ENCODE assay signal across 15 cellular contexts in the genomic region with DNA sequence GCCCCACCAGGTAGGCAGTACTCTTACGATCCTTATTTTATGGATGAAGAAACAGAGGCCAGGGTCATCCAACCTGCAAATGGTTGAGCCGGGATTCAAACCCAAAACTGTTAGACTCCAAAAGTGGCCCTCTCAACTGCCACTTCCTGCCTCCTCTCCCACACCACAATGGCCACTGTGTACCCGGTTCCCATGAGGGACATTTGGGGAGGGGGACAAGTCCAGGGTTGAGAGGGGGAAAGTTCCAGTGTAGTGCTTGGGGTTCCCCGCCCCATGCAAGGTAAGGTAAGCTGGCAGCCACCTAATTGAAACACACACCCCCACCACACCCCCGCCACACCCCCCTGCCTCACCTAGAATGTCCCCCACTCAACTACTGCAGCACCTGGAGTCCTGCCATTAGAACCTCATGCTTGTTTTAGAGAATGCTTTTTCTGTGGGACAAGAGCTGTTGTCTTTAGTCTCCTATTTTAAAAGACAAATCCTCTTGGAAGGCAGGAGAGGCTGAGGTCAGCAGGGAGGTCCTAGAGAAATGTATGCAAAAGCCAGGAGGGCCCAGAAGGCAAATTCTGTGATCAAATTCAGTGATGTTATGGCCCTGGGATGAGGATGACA.
DNase-seq lines count a peak whose midpoint lies in the region; ATAC-seq, FAIRE-seq and TF ChIP-seq lines count a peak whose summit lies in the region.
"Had no signal": no experiment of that assay in that cellular context is flagged by ENCODE, and none has a peak within 500 bp of the region (broad histone marks: within the 10 kb centered on the region; RNA-seq: fewer than 3 reads in every experiment).

No MANE protein-coding gene starts in this region.

- no peaks in the 10 kb centered on the region for H4K20me1 ChIP-seq in osteoblast (ENCODE audit: insufficient read depth, low read length)

- no peak for DNase-seq in RWPE1 (ENCODE audit: low spot score)
- DNase-seq in esophagus muscularis mucosa (ENCODE audit: extremely low spot score), result no peak
- DNase-seq in osteoblast (ENCODE audit: insufficient read length, low spot score, missing footprints), result peak; percentile 61
- no peak for DNase-seq in transverse colon
- no peak for DNase-seq in HTR-8/SVneo (ENCODE audit: insufficient read length, low spot score)
- DNase-seq in WTC11 (ENCODE audit: low spot score), result no peak
- DNase-seq: activated CD4-positive, alpha-beta T cell treated with anti-CD3 and anti-CD28 coated beads for 48 hours; activated CD8-positive, alpha-beta memory T cell treated with anti-CD3 and anti-CD28 coated beads, Interleukin-2, amount 50 U/mL, for 48 hours; activated naive CD4-positive, alpha-beta T cell treated with anti-CD3 and anti-CD28 coated beads, Interleukin-2, amount 10 ng/mL, durations not matched to agents 7 days and 5 days; effector CD8-positive, alpha-beta T cell; SJCRH30; T-helper 9 cell had no signal

- WGBS in esophagus muscularis mucosa, result 96% methylated on average over 5 of the region's 5 CpGs
- WGBS in transverse colon (ENCODE audit: low coverage in 1 of 2), 2 donors, result 95% methylated on average over 5 of the region's 5 CpGs; no CpG with 5 or more reads in 1 of the 2 donors

- no peak overlapping the region for H3K4me3 Mint-ChIP-seq in WTC11
- H3K4me3 Mint-ChIP-seq: activated naive CD4-positive, alpha-beta T cell treated with anti-CD3 and anti-CD28 coated beads, Interleukin-2, amount 10 ng/mL, durations not matched to agents 7 days and 5 days had no signal

- no peaks in the 10 kb centered on the region for H3K79me2 ChIP-seq in osteoblast (ENCODE audit: insufficient read depth, low read length)

- H3K27ac ChIP-seq in RWPE1 (peak overlapping the region; percentile 100), esophagus muscularis mucosa (replicated peaks in 1 of 4) (peak overlapping the region; percentile 88 to 95 (median 91)), osteoblast (ENCODE audit: low read depth, low read length) (peak overlapping the region; percentile 26), transverse colon (peak overlapping the region; percentile 81 to 89 (median 84))

- no peak overlapping the region for H3K27ac Mint-ChIP-seq in WTC11
- H3K27ac Mint-ChIP-seq: activated naive CD4-positive, alpha-beta T cell treated with anti-CD3 and anti-CD28 coated beads, Interleukin-2, amount 10 ng/mL, durations not matched to agents 7 days and 5 days had no signal

- H3K4me1 ChIP-seq in esophagus muscularis mucosa (peaks cover 49 to 66% (median 61%) of the 10 kb centered on the region in 4 donors), osteoblast (ENCODE audit: insufficient read depth, low read length) (peaks cover 54% of the 10 kb centered on the region), transverse colon (peaks cover 37 to 52% (median 45%) of the 10 kb centered on the region in 4 donors)

- H3K4me3 ChIP-seq in esophagus muscularis mucosa, result no peak overlapping the region
- H3K4me3 ChIP-seq in osteoblast (ENCODE audit: insufficient read depth, low read length), result no peak overlapping the region
- no peak overlapping the region for H3K4me3 ChIP-seq in transverse colon
- H3K4me3 ChIP-seq: SJCRH30 had no signal

- no peak for ATAC-seq in HG03432 (IDR thresholded peaks at IDR 0.05; ENCODE audit: unreplicated experiment)
- ATAC-seq in WTC11, result no peak

- no peak overlapping the region for H3K4me2 ChIP-seq in osteoblast (ENCODE audit: insufficient read depth, low read length)

- no peak for TF ChIP-seq EP300 in esophagus muscularis mucosa (IDR thresholded peaks at IDR 0.05)
- no peak for TF ChIP-seq EP300 in transverse colon (IDR thresholded peaks at IDR 0.05; ENCODE audit: low read depth)

- H3K4me1 Mint-ChIP-seq in WTC11, result peaks cover 36% of the 10 kb centered on the region

- CTCF ChIA-PET in RWPE1 (lab: Yijun Ruan, JAX), result interaction anchor here (0.7 to 1.3 kb wide), 2 partner anchors 46 to 106 kb away, joined by 5 to 6 read pairs; no protein-coding TSS in a partner anchor
- CTCF ChIA-PET in WTC11 (lab: Charles Lee), result interaction anchor here (0.6 kb wide), 2 partner anchors 57 to 620 kb away, joined by 3 to 4 read pairs; no protein-coding TSS in a partner anchor

- FAIRE-seq in HTR-8/SVneo (lab: Jason Lieb, UNC), result no peak
- FAIRE-seq: bronchial epithelial cell had no signal

- no peaks in the 10 kb centered on the region for H3K36me3 ChIP-seq in esophagus muscularis mucosa
- no peaks in the 10 kb centered on the region for H3K36me3 ChIP-seq in osteoblast (ENCODE audit: insufficient read depth, low read length)
- H3K36me3 ChIP-seq in transverse colon, result no peaks in the 10 kb centered on the region
- H3K36me3 ChIP-seq: BE2C, SJCRH30 had no signal

- H2AFZ ChIP-seq in osteoblast (ENCODE audit: low read length), result no peak overlapping the region

- in situ Hi-C loops in transverse colon (cut with MboI; ENCODE audit: low pct_ligation_motif_present in 1 of 4, low pct_unique_long_range_greater_than_20kb in 1 of 4, low sequenced_read_pairs in 3 of 4), result no loop called here

- POLR2A ChIA-PET in RWPE1 (lab: Yijun Ruan, JAX; ENCODE audit: low non-redundant PET) (interaction anchor here (0.5 to 0.6 kb wide), 2 partner anchors 24 to 108 kb away, joined by 4 read pairs; no protein-coding TSS in a partner anchor), WTC11 (lab: Charles Lee) (no interaction called here)

- H3K9me3 Mint-ChIP-seq in WTC11, result no peaks in the 10 kb centered on the region
- H3K9me3 Mint-ChIP-seq: activated naive CD4-positive, alpha-beta T cell treated with anti-CD3 and anti-CD28 coated beads, Interleukin-2, amount 10 ng/mL, durations not matched to agents 7 days and 5 days had no signal

- intact Hi-C loops in esophagus muscularis mucosa (cut with DNase I) (no loop called here), transverse colon (cut with DNase I; ENCODE audit: low total_unique reads) (no loop called here)

- H3K9me3 ChIP-seq in esophagus muscularis mucosa, result no peaks in the 10 kb centered on the region
- no peaks in the 10 kb centered on the region for H3K9me3 ChIP-seq in osteoblast (ENCODE audit: low read depth, low read length)
- H3K9me3 ChIP-seq in transverse colon, result no peaks in the 10 kb centered on the region
- H3K9me3 ChIP-seq: BE2C, SJCRH30 had no signal

- no peak for TF ChIP-seq CTCF in RWPE1 (conservative IDR thresholded peaks at IDR 0.05; ENCODE audit: low read depth)
- no peak for TF ChIP-seq CTCF in esophagus muscularis mucosa (IDR thresholded peaks at IDR 0.05)
- no peak for TF ChIP-seq CTCF in osteoblast (IDR thresholded peaks at IDR 0.05; ENCODE audit: extremely low read depth, low read depth, low read length)
- TF ChIP-seq CTCF in transverse colon (IDR thresholded peaks at IDR 0.05), result no peak
- TF ChIP-seq CTCF in WTC11 (IDR thresholded peaks at IDR 0.05), result no peak

- H3K27me3 ChIP-seq in esophagus muscularis mucosa, result no peaks in the 10 kb centered on the region
- no peaks in the 10 kb centered on the region for H3K27me3 ChIP-seq in osteoblast (ENCODE audit: insufficient read depth, low read length)
- no peaks in the 10 kb centered on the region for H3K27me3 ChIP-seq in transverse colon
- H3K27me3 ChIP-seq: BE2C, SJCRH30 had no signal

- H3K36me3 Mint-ChIP-seq in WTC11, result no peaks in the 10 kb centered on the region
- H3K36me3 Mint-ChIP-seq: activated naive CD4-positive, alpha-beta T cell treated with anti-CD3 and anti-CD28 coated beads, Interleukin-2, amount 10 ng/mL, durations not matched to agents 7 days and 5 days had no signal

- no peaks in the 10 kb centered on the region for H3K27me3 Mint-ChIP-seq in WTC11 (ENCODE audit: low read depth)

- TF ChIP-seq POLR2A in esophagus muscularis mucosa (IDR thresholded peaks at IDR 0.05; ENCODE audit: low read depth) (no peak), transverse colon (IDR thresholded peaks at IDR 0.05) (no peak)

TF ChIP-seq in WTC11, 78 proteins besides CTCF, POLR2A, EP300 and RAD21 (continues in another document):
- no peak for TF ChIP-seq NR1H2 (CRISPR knock-in tag; IDR thresholded peaks at IDR 0.05)
- TF ChIP-seq ZNF671 (CRISPR knock-in tag; IDR thresholded peaks at IDR 0.05), result no peak
- TF ChIP-seq ZNF423 (CRISPR knock-in tag; IDR thresholded peaks at IDR 0.05), result no peak
- TF ChIP-seq SOX15 (CRISPR knock-in tag; IDR thresholded peaks at IDR 0.05), result no peak
- TF ChIP-seq, protein P1, sequence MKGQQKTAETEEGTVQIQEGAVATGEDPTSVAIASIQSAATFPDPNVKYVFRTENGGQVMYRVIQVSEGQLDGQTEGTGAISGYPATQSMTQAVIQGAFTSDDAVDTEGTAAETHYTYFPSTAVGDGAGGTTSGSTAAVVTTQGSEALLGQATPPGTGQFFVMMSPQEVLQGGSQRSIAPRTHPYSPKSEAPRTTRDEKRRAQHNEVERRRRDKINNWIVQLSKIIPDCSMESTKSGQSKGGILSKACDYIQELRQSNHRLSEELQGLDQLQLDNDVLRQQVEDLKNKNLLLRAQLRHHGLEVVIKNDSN (CRISPR knock-in tag; IDR thresholded peaks at IDR 0.05), result no peak
- TF ChIP-seq RORB (CRISPR knock-in tag; IDR thresholded peaks at IDR 0.05), result no peak
- TF ChIP-seq, protein P2, sequence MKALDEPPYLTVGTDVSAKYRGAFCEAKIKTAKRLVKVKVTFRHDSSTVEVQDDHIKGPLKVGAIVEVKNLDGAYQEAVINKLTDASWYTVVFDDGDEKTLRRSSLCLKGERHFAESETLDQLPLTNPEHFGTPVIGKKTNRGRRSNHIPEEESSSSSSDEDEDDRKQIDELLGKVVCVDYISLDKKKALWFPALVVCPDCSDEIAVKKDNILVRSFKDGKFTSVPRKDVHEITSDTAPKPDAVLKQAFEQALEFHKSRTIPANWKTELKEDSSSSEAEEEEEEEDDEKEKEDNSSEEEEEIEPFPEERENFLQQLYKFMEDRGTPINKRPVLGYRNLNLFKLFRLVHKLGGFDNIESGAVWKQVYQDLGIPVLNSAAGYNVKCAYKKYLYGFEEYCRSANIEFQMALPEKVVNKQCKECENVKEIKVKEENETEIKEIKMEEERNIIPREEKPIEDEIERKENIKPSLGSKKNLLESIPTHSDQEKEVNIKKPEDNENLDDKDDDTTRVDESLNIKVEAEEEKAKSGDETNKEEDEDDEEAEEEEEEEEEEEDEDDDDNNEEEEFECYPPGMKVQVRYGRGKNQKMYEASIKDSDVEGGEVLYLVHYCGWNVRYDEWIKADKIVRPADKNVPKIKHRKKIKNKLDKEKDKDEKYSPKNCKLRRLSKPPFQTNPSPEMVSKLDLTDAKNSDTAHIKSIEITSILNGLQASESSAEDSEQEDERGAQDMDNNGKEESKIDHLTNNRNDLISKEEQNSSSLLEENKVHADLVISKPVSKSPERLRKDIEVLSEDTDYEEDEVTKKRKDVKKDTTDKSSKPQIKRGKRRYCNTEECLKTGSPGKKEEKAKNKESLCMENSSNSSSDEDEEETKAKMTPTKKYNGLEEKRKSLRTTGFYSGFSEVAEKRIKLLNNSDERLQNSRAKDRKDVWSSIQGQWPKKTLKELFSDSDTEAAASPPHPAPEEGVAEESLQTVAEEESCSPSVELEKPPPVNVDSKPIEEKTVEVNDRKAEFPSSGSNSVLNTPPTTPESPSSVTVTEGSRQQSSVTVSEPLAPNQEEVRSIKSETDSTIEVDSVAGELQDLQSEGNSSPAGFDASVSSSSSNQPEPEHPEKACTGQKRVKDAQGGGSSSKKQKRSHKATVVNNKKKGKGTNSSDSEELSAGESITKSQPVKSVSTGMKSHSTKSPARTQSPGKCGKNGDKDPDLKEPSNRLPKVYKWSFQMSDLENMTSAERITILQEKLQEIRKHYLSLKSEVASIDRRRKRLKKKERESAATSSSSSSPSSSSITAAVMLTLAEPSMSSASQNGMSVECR (CRISPR knock-in tag; IDR thresholded peaks at IDR 0.05; ENCODE audit: borderline replicate concordance), result no peak

Comparison
In these comparisons a context has a peak if more than half of its experiments do, and no peak if none do; other contexts are left out.
1. H3K27ac ChIP-seq: peak in every context shown above with its lines; median percentile 100 in RWPE1; 91 in esophagus muscularis mucosa; 84 in transverse colon; 26 in osteoblast.